ENCODE assay signal across 1 cellular context in genomic region chr1:7810395-7810794, GRCh38.
TF ChIP-seq lines count a peak whose summit lies in the region.

No MANE protein-coding gene starts in this region.

TF ChIP-seq in K562, 482 proteins besides CTCF, POLR2A, EP300 and RAD21 (continued from another document and continues in another):
- peak; percentile 71 for TF ChIP-seq DPF2 (IDR thresholded peaks at IDR 0.05)
- TF ChIP-seq ZNF780A (CRISPR knock-in tag; IDR thresholded peaks at IDR 0.05) = no peak
- no peak for TF ChIP-seq ZNF717 (CRISPR knock-in tag; IDR thresholded peaks at IDR 0.05)
- TF ChIP-seq CBX5 (IDR thresholded peaks at IDR 0.05; ENCODE audit: borderline replicate concordance, low read depth) = no peak
- TF ChIP-seq SMAD3 (CRISPR knock-in tag; conservative IDR thresholded peaks at IDR 0.05) = no peak
- TF ChIP-seq WHSC1 (IDR thresholded peaks at IDR 0.05; ENCODE audit: low read length) = no peak
- TF ChIP-seq, protein P1, sequence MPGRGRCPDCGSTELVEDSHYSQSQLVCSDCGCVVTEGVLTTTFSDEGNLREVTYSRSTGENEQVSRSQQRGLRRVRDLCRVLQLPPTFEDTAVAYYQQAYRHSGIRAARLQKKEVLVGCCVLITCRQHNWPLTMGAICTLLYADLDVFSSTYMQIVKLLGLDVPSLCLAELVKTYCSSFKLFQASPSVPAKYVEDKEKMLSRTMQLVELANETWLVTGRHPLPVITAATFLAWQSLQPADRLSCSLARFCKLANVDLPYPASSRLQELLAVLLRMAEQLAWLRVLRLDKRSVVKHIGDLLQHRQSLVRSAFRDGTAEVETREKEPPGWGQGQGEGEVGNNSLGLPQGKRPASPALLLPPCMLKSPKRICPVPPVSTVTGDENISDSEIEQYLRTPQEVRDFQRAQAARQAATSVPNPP (IDR thresholded peaks at IDR 0.05; ENCODE audit: borderline replicate concordance, insufficient read depth, insufficient read length) = no peak
- no peak for TF ChIP-seq SETDB1 (IDR thresholded peaks at IDR 0.05; ENCODE audit: low read length)
- TF ChIP-seq CEBPB (tag; IDR thresholded peaks at IDR 0.05) = no peak
- TF ChIP-seq NEUROD1 (IDR thresholded peaks at IDR 0.05; ENCODE audit: borderline replicate concordance, low read depth, low read length, partially characterized antibody) = peak; percentile 28
- peak; percentile 52 for TF ChIP-seq MAFF (IDR thresholded peaks at IDR 0.05; ENCODE audit: low read length)
- TF ChIP-seq C11orf30 (IDR thresholded peaks at IDR 0.05; ENCODE audit: low read depth) = peak; percentile 87
- TF ChIP-seq ZFPM2 (CRISPR knock-in tag; IDR thresholded peaks at IDR 0.05) = no peak
- no peak for TF ChIP-seq ZNF398 (CRISPR knock-in tag; IDR thresholded peaks at IDR 0.05)
- TF ChIP-seq TFAM (CRISPR knock-in tag; conservative IDR thresholded peaks at IDR 0.05) = no peak
- TF ChIP-seq, protein P2, sequence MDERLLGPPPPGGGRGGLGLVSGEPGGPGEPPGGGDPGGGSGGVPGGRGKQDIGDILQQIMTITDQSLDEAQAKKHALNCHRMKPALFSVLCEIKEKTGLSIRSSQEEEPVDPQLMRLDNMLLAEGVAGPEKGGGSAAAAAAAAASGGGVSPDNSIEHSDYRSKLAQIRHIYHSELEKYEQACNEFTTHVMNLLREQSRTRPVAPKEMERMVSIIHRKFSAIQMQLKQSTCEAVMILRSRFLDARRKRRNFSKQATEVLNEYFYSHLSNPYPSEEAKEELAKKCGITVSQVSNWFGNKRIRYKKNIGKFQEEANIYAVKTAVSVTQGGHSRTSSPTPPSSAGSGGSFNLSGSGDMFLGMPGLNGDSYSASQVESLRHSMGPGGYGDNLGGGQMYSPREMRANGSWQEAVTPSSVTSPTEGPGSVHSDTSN (CRISPR knock-in tag; IDR thresholded peaks at IDR 0.05; ENCODE audit: low read depth) = no peak
- TF ChIP-seq, protein P2 (tag; conservative IDR thresholded peaks at IDR 0.05; ENCODE audit: low read depth) = no peak
- TF ChIP-seq ZNF212 (CRISPR knock-in tag; IDR thresholded peaks at IDR 0.05) = no peak
- TF ChIP-seq, protein P3, sequence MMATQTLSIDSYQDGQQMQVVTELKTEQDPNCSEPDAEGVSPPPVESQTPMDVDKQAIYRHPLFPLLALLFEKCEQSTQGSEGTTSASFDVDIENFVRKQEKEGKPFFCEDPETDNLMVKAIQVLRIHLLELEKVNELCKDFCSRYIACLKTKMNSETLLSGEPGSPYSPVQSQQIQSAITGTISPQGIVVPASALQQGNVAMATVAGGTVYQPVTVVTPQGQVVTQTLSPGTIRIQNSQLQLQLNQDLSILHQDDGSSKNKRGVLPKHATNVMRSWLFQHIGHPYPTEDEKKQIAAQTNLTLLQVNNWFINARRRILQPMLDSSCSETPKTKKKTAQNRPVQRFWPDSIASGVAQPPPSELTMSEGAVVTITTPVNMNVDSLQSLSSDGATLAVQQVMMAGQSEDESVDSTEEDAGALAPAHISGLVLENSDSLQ (IDR thresholded peaks at IDR 0.05) = peak; percentile 91
- TF ChIP-seq ZNF76 (CRISPR knock-in tag; IDR thresholded peaks at IDR 0.05; ENCODE audit: borderline replicate concordance) = no peak
- no peak for TF ChIP-seq RFX7 (CRISPR knock-in tag; IDR thresholded peaks at IDR 0.05)
- TF ChIP-seq FOSL1 (tag; conservative IDR thresholded peaks at IDR 0.05) = peak; percentile 96
- peak; percentile 56 for TF ChIP-seq ARID1B (IDR thresholded peaks at IDR 0.05)
- TF ChIP-seq ZNF311 (CRISPR knock-in tag; IDR thresholded peaks at IDR 0.05) = no peak
- no peak for TF ChIP-seq MEF2A (IDR thresholded peaks at IDR 0.05; ENCODE audit: control insufficient read depth, low read depth, low read length)
- TF ChIP-seq, protein P4, sequence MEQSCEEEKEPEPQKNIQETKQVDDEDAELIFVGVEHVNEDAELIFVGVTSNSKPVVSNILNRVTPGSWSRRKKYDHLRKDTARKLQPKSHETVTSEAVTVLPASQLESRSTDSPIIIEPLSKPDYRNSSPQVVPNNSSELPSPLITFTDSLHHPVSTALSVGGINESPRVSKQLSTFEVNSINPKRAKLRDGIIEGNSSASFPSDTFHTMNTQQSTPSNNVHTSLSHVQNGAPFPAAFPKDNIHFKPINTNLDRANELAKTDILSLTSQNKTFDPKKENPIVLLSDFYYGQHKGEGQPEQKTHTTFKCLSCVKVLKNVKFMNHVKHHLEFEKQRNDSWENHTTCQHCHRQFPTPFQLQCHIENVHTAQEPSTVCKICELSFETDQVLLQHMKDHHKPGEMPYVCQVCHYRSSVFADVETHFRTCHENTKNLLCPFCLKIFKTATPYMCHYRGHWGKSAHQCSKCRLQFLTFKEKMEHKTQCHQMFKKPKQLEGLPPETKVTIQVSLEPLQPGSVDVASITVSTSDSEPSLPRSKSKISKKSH (CRISPR knock-in tag; IDR thresholded peaks at IDR 0.05) = no peak
- no peak for TF ChIP-seq ZNF324 (CRISPR knock-in tag; IDR thresholded peaks at IDR 0.05)
- TF ChIP-seq FOS (IDR thresholded peaks at IDR 0.05; ENCODE audit: extremely low read depth, insufficient read length) = peak; percentile 54
- no peak for TF ChIP-seq CHD7 (IDR thresholded peaks at IDR 0.05; ENCODE audit: low read depth, low read length)
- 0 out of 4 replicates have a peak, but pooled peaks of 1 of the 2 experiments have one; percentile 34 for TF ChIP-seq MNT (conservative IDR thresholded peaks at IDR 0.05)
- TF ChIP-seq ETV1 (tag; conservative IDR thresholded peaks at IDR 0.05; ENCODE audit: low read depth) = no peak
- no peak for TF ChIP-seq USF1 (CRISPR knock-in tag; IDR thresholded peaks at IDR 0.05)
- TF ChIP-seq ZBTB8A (IDR thresholded peaks at IDR 0.05; ENCODE audit: partially characterized antibody) = no peak
- 0 out of 4 replicates have a peak, but pooled peaks of 1 of the 2 experiments have one; percentile 9 for TF ChIP-seq TRIM24 (IDR thresholded peaks at IDR 0.05)
- no peak for TF ChIP-seq HNRNPK (IDR thresholded peaks at IDR 0.05; ENCODE audit: low read depth, low read length, poor library complexity, severe bottlenecking)
- no peak for TF ChIP-seq BACH1 (tag; IDR thresholded peaks at IDR 0.05)
- TF ChIP-seq CCAR2 (IDR thresholded peaks at IDR 0.05; ENCODE audit: low read depth, low read length) = no peak
